1 cellular context compared by ENCODE assay signal in the genomic region with DNA sequence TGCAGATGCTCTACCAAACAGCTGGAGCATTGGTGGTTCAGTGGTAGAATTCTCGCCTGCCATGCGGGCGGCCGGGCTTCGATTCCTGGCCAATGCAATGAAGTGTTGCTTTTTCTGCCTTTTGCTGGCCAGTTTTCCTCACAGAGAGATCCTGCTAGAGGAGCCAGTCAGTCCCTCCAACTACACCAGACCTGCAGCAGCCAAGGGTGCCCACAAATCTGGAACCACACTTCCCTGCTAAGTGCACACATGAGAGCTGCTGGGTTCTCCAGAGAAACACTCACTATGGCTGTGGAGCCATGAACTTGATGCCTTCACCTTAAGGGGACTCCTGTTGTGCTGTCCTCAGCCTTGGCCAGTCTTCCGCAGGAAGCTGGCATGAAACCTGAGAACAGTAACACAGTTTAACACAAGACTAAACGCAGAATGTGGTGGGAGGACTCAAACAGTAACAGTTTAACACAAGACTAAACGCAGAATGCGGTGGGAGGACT.
TF ChIP-seq lines count a peak whose summit lies in the region.

No MANE protein-coding gene starts in this region.

TF ChIP-seq in WTC11, 78 proteins besides CTCF, POLR2A, EP300 and RAD21 (continued from another document):
- TF ChIP-seq, protein P1, sequence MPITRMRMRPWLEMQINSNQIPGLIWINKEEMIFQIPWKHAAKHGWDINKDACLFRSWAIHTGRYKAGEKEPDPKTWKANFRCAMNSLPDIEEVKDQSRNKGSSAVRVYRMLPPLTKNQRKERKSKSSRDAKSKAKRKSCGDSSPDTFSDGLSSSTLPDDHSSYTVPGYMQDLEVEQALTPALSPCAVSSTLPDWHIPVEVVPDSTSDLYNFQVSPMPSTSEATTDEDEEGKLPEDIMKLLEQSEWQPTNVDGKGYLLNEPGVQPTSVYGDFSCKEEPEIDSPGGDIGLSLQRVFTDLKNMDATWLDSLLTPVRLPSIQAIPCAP (CRISPR knock-in tag; IDR thresholded peaks at IDR 0.05): no peak
- TF ChIP-seq CBFB (CRISPR knock-in tag; IDR thresholded peaks at IDR 0.05; ENCODE audit: low read depth) (no peak), TCF7 (CRISPR knock-in tag; IDR thresholded peaks at IDR 0.05; ENCODE audit: low read depth) (no peak), TEAD4 (CRISPR knock-in tag; IDR thresholded peaks at IDR 0.05) (no peak)
- TF ChIP-seq, protein P2, sequence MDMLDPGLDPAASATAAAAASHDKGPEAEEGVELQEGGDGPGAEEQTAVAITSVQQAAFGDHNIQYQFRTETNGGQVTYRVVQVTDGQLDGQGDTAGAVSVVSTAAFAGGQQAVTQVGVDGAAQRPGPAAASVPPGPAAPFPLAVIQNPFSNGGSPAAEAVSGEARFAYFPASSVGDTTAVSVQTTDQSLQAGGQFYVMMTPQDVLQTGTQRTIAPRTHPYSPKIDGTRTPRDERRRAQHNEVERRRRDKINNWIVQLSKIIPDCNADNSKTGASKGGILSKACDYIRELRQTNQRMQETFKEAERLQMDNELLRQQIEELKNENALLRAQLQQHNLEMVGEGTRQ (CRISPR knock-in tag; IDR thresholded peaks at IDR 0.05): no peak
